ENCODE assay signal across 8 cellular contexts in genomic region chr3:48068320-48068719, GRCh38. TPM values are rescaled to one million over a fixed set of nuclear protein-coding genes. Genes with fewer than 3 reads are reported as not detected.
DNase-seq lines count a peak whose midpoint lies in the region; ATAC-seq, FAIRE-seq and TF ChIP-seq lines count a peak whose summit lies in the region.
"Not testable (repeated sequence)": the region's sequence is repeated elsewhere in the genome, so short reads cannot be mapped to it uniquely, and the experiment has no call there.

No MANE protein-coding gene starts in this region.

- not testable (repeated sequence) for H4K5ac ChIP-seq in IMR-90 (ENCODE audit: low read depth, low read length)

- not testable (repeated sequence) for H3K4me3 Mint-ChIP-seq in WTC11; chondrocyte (ENCODE audit: unreplicated experiment)

- CTCF ChIA-PET in IMR-90 (lab: Yijun Ruan, JAX): interaction anchor here (1.2 kb wide), 1 partner anchor 53 kb away, joined by 3 read pairs; the partner anchor contains the start of gene MAP4
- CTCF ChIA-PET in WTC11 (lab: Charles Lee): interaction anchor here (0.6 to 0.7 kb wide), 2 partner anchors 68 to 271 kb away, joined by 3 to 4 read pairs; no protein-coding TSS in a partner anchor
- CTCF ChIA-PET in HepG2 (lab: Yijun Ruan, JAX; ENCODE audit: low intra/inter-chr PET ratio, low total read pairs): not testable (repeated sequence)

- not testable (repeated sequence) for DNase-seq in IMR-90; WTC11 (ENCODE audit: low spot score); chondrocyte (ENCODE audit: low spot score); heart right ventricle; HepG2 (ENCODE audit: low spot score); trophoblast cell; smooth muscle cell (lab: John Stamatoyannopoulos, UW; ENCODE audit: unreplicated experiment)
- peak in 1 of 2 donors; percentile 28 for DNase-seq in gastrocnemius medialis

- WGBS in IMR-90 (ENCODE audit: extremely low coverage in 2 of 2, insufficient read length in 1 of 2), 2 experiments: no CpG with 5 or more reads among the region's 10 CpGs
- WGBS in heart right ventricle, 2 donors: 97 to 98% methylated on average over 10 of the region's 10 CpGs
- 100% methylated on average over 7 of the region's 10 CpGs for WGBS in HepG2 (ENCODE audit: low lambda C conversion rate)
- WGBS in trophoblast cell (ENCODE audit: extremely low coverage, insufficient coverage, insufficient read length): no CpG with 5 or more reads among the region's 10 CpGs
- WGBS in smooth muscle cell (ENCODE audit: low lambda C conversion rate): 98% methylated on average over 10 of the region's 10 CpGs

- not testable (repeated sequence) for TF ChIP-seq EP300 in HepG2 (IDR thresholded peaks at IDR 0.05; ENCODE audit: low read depth in 2 of 2, low read length in 2 of 2); HepG2 (CRISPR knock-in tag; IDR thresholded peaks at IDR 0.05; ENCODE audit: borderline replicate concordance)

- FAIRE-seq in HepG2 (lab: Jason Lieb, UNC): not testable (repeated sequence)

- not testable (repeated sequence) for ATAC-seq in IMR-90 (ENCODE audit: low read depth); WTC11; heart right ventricle; HepG2; gastrocnemius medialis

- H3K27me3 Mint-ChIP-seq in WTC11 (ENCODE audit: low read depth); chondrocyte (ENCODE audit: low read depth): not testable (repeated sequence)

- TF ChIP-seq RAD21 in IMR-90 (IDR thresholded peaks at IDR 0.05; ENCODE audit: low read length); HepG2 (CRISPR knock-in tag; IDR thresholded peaks at IDR 0.05): not testable (repeated sequence)

- H2BK12ac ChIP-seq in trophoblast cell (ENCODE audit: low read length): not testable (repeated sequence)

- H2BK5ac ChIP-seq in IMR-90 (ENCODE audit: low read depth, low read length, poor library complexity, severe bottlenecking); trophoblast cell (ENCODE audit: low read depth, low read length, poor library complexity): not testable (repeated sequence)

- peaks cover 12% of the 10 kb centered on the region for H3K4me1 ChIP-seq in IMR-90 (ENCODE audit: control insufficient read depth, insufficient read depth, low read length)
- peaks cover 4 to 91% (median 52%) of the 10 kb centered on the region in 9 donors for H3K4me1 ChIP-seq in heart right ventricle
- H3K4me1 ChIP-seq in HepG2 (ENCODE audit: insufficient read depth, low read length): peaks cover 31% of the 10 kb centered on the region
- not testable (repeated sequence) for H3K4me1 ChIP-seq in trophoblast cell (ENCODE audit: control insufficient read depth in 1 of 2, insufficient read depth in 2 of 2, low read length in 2 of 2)
- H3K4me1 ChIP-seq in gastrocnemius medialis: peaks cover 70 to 79% of the 10 kb centered on the region in 2 donors
- peaks cover 13% of the 10 kb centered on the region for H3K4me1 ChIP-seq in smooth muscle cell (ENCODE audit: low read depth)

- H3K36me3 Mint-ChIP-seq in WTC11; chondrocyte (ENCODE audit: low read depth): not testable (repeated sequence)

- dilution Hi-C loops in IMR-90 (cut with HindIII; ENCODE audit: low sequenced_read_pairs, unreplicated experiment): not testable (repeated sequence)

- H2BK20ac ChIP-seq in IMR-90 (ENCODE audit: low read depth, low read length): not testable (repeated sequence)

- not testable (repeated sequence) for H3K9me3 Mint-ChIP-seq in WTC11; chondrocyte (ENCODE audit: low read depth)

- H2AK5ac ChIP-seq in IMR-90 (ENCODE audit: low read depth, low read length); trophoblast cell (ENCODE audit: low read length): not testable (repeated sequence)

- H3K23ac ChIP-seq in IMR-90 (ENCODE audit: low read depth, low read length); trophoblast cell (ENCODE audit: low read length): not testable (repeated sequence)

- H2BK15ac ChIP-seq in IMR-90 (ENCODE audit: low read depth, low read length): not testable (repeated sequence)

- not testable (repeated sequence) for H2BK120ac ChIP-seq in IMR-90 (ENCODE audit: low read depth, low read length); trophoblast cell (ENCODE audit: insufficient read depth, low read length, poor library complexity)

- not testable (repeated sequence) for TF ChIP-seq CTCF in IMR-90 (conservative IDR thresholded peaks at IDR 0.05; ENCODE audit: low read depth, low read length); WTC11 (IDR thresholded peaks at IDR 0.05); chondrocyte (IDR thresholded peaks at IDR 0.05); heart right ventricle (IDR thresholded peaks at IDR 0.05); HepG2 (CRISPR knock-in tag; IDR thresholded peaks at IDR 0.05); gastrocnemius medialis (IDR thresholded peaks at IDR 0.05 in 4 of 5, conservative IDR thresholded peaks at IDR 0.05 in 1 of 5); smooth muscle cell (IDR thresholded peaks at IDR 0.05; ENCODE audit: borderline replicate concordance, insufficient read depth, poor library complexity, severe bottlenecking)

- H4K91ac ChIP-seq in IMR-90 (ENCODE audit: insufficient read depth, low read depth, low read length); trophoblast cell (ENCODE audit: low read depth, low read length): not testable (repeated sequence)

- not testable (repeated sequence) for H3K36me3 ChIP-seq in IMR-90 (ENCODE audit: control insufficient read depth, insufficient read depth, low read length); trophoblast cell (ENCODE audit: control insufficient read depth in 1 of 2, insufficient read depth in 2 of 2, low read length in 2 of 2); gastrocnemius medialis; smooth muscle cell (ENCODE audit: low read depth)
- peaks cover 0 to 30% (median 0%) of the 10 kb centered on the region in 9 donors for H3K36me3 ChIP-seq in heart right ventricle
- peaks cover 0 to 18% of the 10 kb centered on the region in 2 experiments; a peak in 4 of 5 replicates for H3K36me3 ChIP-seq in HepG2 (replicated peaks in 1 of 2; ENCODE audit: control insufficient read depth in 1 of 2, insufficient read depth in 2 of 2, low read length in 2 of 2)

- H4K20me1 ChIP-seq in IMR-90 (ENCODE audit: insufficient read depth, low read length) (peaks cover 100% of the 10 kb centered on the region), smooth muscle cell (ENCODE audit: low read depth) (peaks cover 100% of the 10 kb centered on the region)
- H4K20me1 ChIP-seq in HepG2 (ENCODE audit: insufficient read depth, low read length): not testable (repeated sequence)

- TF ChIP-seq POLR2A in IMR-90 (IDR thresholded peaks at IDR 0.05; ENCODE audit: low read depth, low read length); HepG2 (IDR thresholded peaks at IDR 0.05; ENCODE audit: insufficient read depth in 1 of 2, low read depth in 2 of 2, low read length in 2 of 2); gastrocnemius medialis (IDR thresholded peaks at IDR 0.05): not testable (repeated sequence)

- POLR2A ChIA-PET in IMR-90 (lab: Charles Lee; ENCODE audit: unreplicated experiment): interaction anchor here (0.8 kb wide), 1 partner anchor 19 kb away, joined by 3 read pairs; no protein-coding TSS in a partner anchor
- POLR2A ChIA-PET in WTC11 (lab: Charles Lee): interaction anchor here (0.6 kb wide), 1 partner anchor 471 kb away, joined by 7 read pairs; no protein-coding TSS in a partner anchor
- POLR2A ChIA-PET in HepG2 (lab: Yijun Ruan, JAX): not testable (repeated sequence)

- H3K9me3 ChIP-seq in IMR-90 (ENCODE audit: control insufficient read depth, insufficient read depth, low read length); heart right ventricle; HepG2 (ENCODE audit: low read length); trophoblast cell (ENCODE audit: insufficient read depth, low read depth, low read length); gastrocnemius medialis; smooth muscle cell (replicated peaks; ENCODE audit: low read depth): not testable (repeated sequence)

- peaks cover 92% of the 10 kb centered on the region for H3K79me2 ChIP-seq in HepG2 (ENCODE audit: insufficient read depth, low read length)
- H3K79me2 ChIP-seq in trophoblast cell (ENCODE audit: control insufficient read depth, insufficient read depth, low read length, poor library complexity): peaks cover 14% of the 10 kb centered on the region
- peaks cover 100% of the 10 kb centered on the region for H3K79me2 ChIP-seq in smooth muscle cell (ENCODE audit: low read depth)

- not testable (repeated sequence) for H3K4me2 ChIP-seq in IMR-90 (ENCODE audit: low read depth, low read length); HepG2 (ENCODE audit: low read depth, low read length); trophoblast cell (ENCODE audit: low read length); smooth muscle cell

- H3K27me3 ChIP-seq in IMR-90 (ENCODE audit: control insufficient read depth, insufficient read depth, low read length); heart right ventricle; HepG2 (ENCODE audit: control insufficient read depth in 1 of 2, insufficient read depth in 2 of 2, low read length in 2 of 2); trophoblast cell (ENCODE audit: insufficient read depth, low read length); gastrocnemius medialis; smooth muscle cell (ENCODE audit: low read depth): not testable (repeated sequence)

- not testable (repeated sequence) for H3F3A ChIP-seq in smooth muscle cell (ENCODE audit: low read depth)

- H3K27ac Mint-ChIP-seq in WTC11: not testable (repeated sequence)
- peak overlapping the region; percentile 82 for H3K27ac Mint-ChIP-seq in chondrocyte (ENCODE audit: unreplicated experiment)

- H3K4ac ChIP-seq in IMR-90 (ENCODE audit: low read depth, low read length): not testable (repeated sequence)
- peak overlapping the region; percentile 94 for H3K4ac ChIP-seq in trophoblast cell (ENCODE audit: low read depth, low read length)

- H3K4me3 ChIP-seq in IMR-90 (ENCODE audit: insufficient read depth, low read depth, low read length); heart right ventricle; HepG2 (replicated peaks in 1 of 3; ENCODE audit: insufficient read depth in 1 of 3, low read depth in 2 of 3, low read length in 3 of 3); trophoblast cell (ENCODE audit: low read depth, low read length); smooth muscle cell: not testable (repeated sequence)
- peak overlapping the region in 1 of 4 donors; percentile 8 for H3K4me3 ChIP-seq in gastrocnemius medialis

- not testable (repeated sequence) for H3K4me1 Mint-ChIP-seq in WTC11
- H3K4me1 Mint-ChIP-seq in chondrocyte (ENCODE audit: low read depth): peaks cover 68% of the 10 kb centered on the region

- peaks cover 27% of the 10 kb centered on the region for H3K9me1 ChIP-seq in IMR-90 (ENCODE audit: insufficient read depth, low read length)

- not testable (repeated sequence) for BruUV-seq in IMR-90 (replicated peaks; lab: Mats Ljungman, UMichigan); HepG2 (replicated peaks; lab: Mats Ljungman, UMichigan)

- H4K12ac ChIP-seq in trophoblast cell (ENCODE audit: low read depth, low read length): not testable (repeated sequence)

- peaks cover 6 to 72% of the 10 kb centered on the region in 2 experiments; a peak in 3 of 4 replicates for H3K79me1 ChIP-seq in IMR-90 (ENCODE audit: low read depth in 1 of 2, low read length in 2 of 2)
- not testable (repeated sequence) for H3K79me1 ChIP-seq in trophoblast cell (ENCODE audit: low read length)

- in situ Hi-C loops in IMR-90 (cut with MboI; ENCODE audit: low sequenced_read_pairs); HepG2 (cut with HindIII; ENCODE audit: extremely low pct_ligation_motif_present, low pct_unique_long_range_greater_than_20kb); gastrocnemius medialis (cut with MboI; ENCODE audit: low sequenced_read_pairs in 4 of 4): not testable (repeated sequence)

- H2AFZ ChIP-seq in IMR-90 (replicated peaks; ENCODE audit: low read length, poor library complexity); HepG2 (ENCODE audit: low read length); trophoblast cell (ENCODE audit: insufficient read depth, low read length, poor library complexity); smooth muscle cell (ENCODE audit: low read depth): not testable (repeated sequence)

- H3K14ac ChIP-seq in IMR-90 (replicated peaks; ENCODE audit: low read depth, low read length); trophoblast cell (ENCODE audit: low read length): not testable (repeated sequence)

- intact Hi-C loops in IMR-90 (cut with micrococcal nuclease); heart right ventricle (cut with DNase I); HepG2 (cut with micrococcal nuclease; ENCODE audit: unreplicated experiment); gastrocnemius medialis (cut with DNase I; ENCODE audit: low total_unique reads): not testable (repeated sequence)

- not testable (repeated sequence) for H3K56ac ChIP-seq in IMR-90 (ENCODE audit: extremely low read depth, insufficient read depth, low read length)

- H3K9ac ChIP-seq in IMR-90 (ENCODE audit: low read depth, low read length); HepG2 (ENCODE audit: insufficient read depth, low read depth, low read length); trophoblast cell (ENCODE audit: low read length); smooth muscle cell (ENCODE audit: low read depth): not testable (repeated sequence)

- H3K27ac ChIP-seq in IMR-90 (ENCODE audit: insufficient read depth, low read length) (peak overlapping the region; percentile 39; the same call in 1 of the 2 replicates), heart right ventricle (peak overlapping the region in 6 of 10 donors; percentile 11 to 69 (median 38)), gastrocnemius medialis (peak overlapping the region; percentile 61 to 81 (median 75)), smooth muscle cell (ENCODE audit: low read depth) (peak overlapping the region; percentile 46)
- not testable (repeated sequence) for H3K27ac ChIP-seq in HepG2 (ENCODE audit: extremely low read length, insufficient read depth, low read length); trophoblast cell (ENCODE audit: low read depth, low read length)

- H2AK9ac ChIP-seq in IMR-90 (replicated peaks; ENCODE audit: low read depth, low read length, poor library complexity): not testable (repeated sequence)

- H3K18ac ChIP-seq in IMR-90 (ENCODE audit: low read depth, low read length); trophoblast cell (ENCODE audit: low read length): not testable (repeated sequence)

- not testable (repeated sequence) for H4K8ac ChIP-seq in IMR-90 (ENCODE audit: low read depth in 2 of 2, low read length in 2 of 2); trophoblast cell (ENCODE audit: low read depth, low read length)

RNA-seq across cellular contexts. Expression of gene MAP4, which starts 52.1 kb away (rescaled TPM):
- total RNA-seq in IMR-90 (2012; rRNA removed) (80.5 and 87.8 TPM in 2 replicates), WTC11 (2021) (164 to 199 TPM (median 171 TPM) in 3 replicates), chondrocyte (376 to 414 TPM (median 401 TPM) in 3 replicates), heart right ventricle (1,000 to 10,000 TPM in 5 of 10 donors, 100 to 1,000 TPM in 5; 451 to 1,345 (median 982) TPM), HepG2 (2016; rRNA removed; fragmentation: Illumina TruSeq; extraction: Trizol) (33.1 and 63.3 TPM in 2 replicates), gastrocnemius medialis (100 to 1,000 TPM; 597 to 976 (median 687) TPM), smooth muscle cell (109 and 114 TPM in 2 replicates)
- polyA plus RNA-seq in IMR-90 (2012; rRNA removed) (216 and 229 TPM in 2 replicates), heart right ventricle (100 to 1,000 TPM; 141 to 248 TPM), HepG2 (2011; rRNA removed) (38.7 and 46.0 TPM in 2 replicates), smooth muscle cell (159 and 166 TPM in 2 replicates)
- polyA plus RNA-seq in IMR-90 (2012; cell fraction: cytosol; rRNA removed): 110 and 154 TPM in 2 replicates
- polyA plus RNA-seq in IMR-90 (2012; cell fraction: nucleus; rRNA removed; ENCODE audit: low replicate concordance): 236 and 307 TPM in 2 replicates
- 4.3 and 4.8 TPM in 2 replicates for total RNA-seq in HepG2 (2016; cell fraction: cytosol; rRNA removed; fragmentation: Illumina TruSeq; extraction: Trizol; ENCODE audit: low read depth)
- 31.4 and 53.9 TPM in 2 replicates for total RNA-seq in HepG2 (2016; cell fraction: insoluble cytoplasmic fraction; rRNA removed; fragmentation: Illumina TruSeq; extraction: Trizol)
- 15.0 and 16.5 TPM in 2 replicates for total RNA-seq in HepG2 (2016; cell fraction: membrane; rRNA removed; fragmentation: Illumina TruSeq; extraction: Trizol)
- 36.7 and 41.9 TPM in 2 replicates for total RNA-seq in HepG2 (2016; cell fraction: nucleus; rRNA removed; fragmentation: Illumina TruSeq; extraction: Trizol)
- 21.5 and 23.3 TPM in 2 replicates for polyA plus RNA-seq in HepG2 (2011; cell fraction: cytosol; rRNA removed)
- polyA plus RNA-seq in HepG2 (2011; cell fraction: nucleus; rRNA removed): 108 and 122 TPM in 2 replicates
- polyA plus RNA-seq in HepG2 (2012): 61.7 and 78.2 TPM in 2 replicates
- polyA plus RNA-seq in HepG2 (2016; cell fraction: cytosol; fragmentation: Illumina TruSeq; extraction: Trizol; ENCODE audit: low read depth): 2.7 and 3.3 TPM in 2 replicates
- 52.8 and 70.0 TPM in 2 replicates for polyA plus RNA-seq in HepG2 (2016; cell fraction: insoluble cytoplasmic fraction; fragmentation: Illumina TruSeq; extraction: Trizol; ENCODE audit: low read depth)
- 8.8 and 10.2 TPM in 2 replicates for polyA plus RNA-seq in HepG2 (2016; cell fraction: membrane; fragmentation: Illumina TruSeq; extraction: Trizol; ENCODE audit: low read depth)
- 57.0 and 67.2 TPM in 2 replicates for polyA plus RNA-seq in HepG2 (2016; cell fraction: nucleus; fragmentation: Illumina TruSeq; extraction: Trizol; ENCODE audit: insufficient read depth, low read depth)
- polyA minus RNA-seq in HepG2 (2011; rRNA and poly(A)+ RNA removed; ENCODE audit: low replicate concordance): 46.4 and 52.1 TPM in 2 replicates
- 45.9 and 59.9 TPM in 2 replicates for polyA minus RNA-seq in HepG2 (2011; cell fraction: cytosol; rRNA and poly(A)+ RNA removed)
- 54.7 and 70.5 TPM in 2 replicates for polyA minus RNA-seq in HepG2 (2011; cell fraction: nucleus; rRNA and poly(A)+ RNA removed)
- 144 and 149 TPM in 2 replicates for polyA plus RNA-seq in trophoblast cell (2013)
